Comparison of ENCODE assay signal across 8 cellular contexts in the genomic region with DNA sequence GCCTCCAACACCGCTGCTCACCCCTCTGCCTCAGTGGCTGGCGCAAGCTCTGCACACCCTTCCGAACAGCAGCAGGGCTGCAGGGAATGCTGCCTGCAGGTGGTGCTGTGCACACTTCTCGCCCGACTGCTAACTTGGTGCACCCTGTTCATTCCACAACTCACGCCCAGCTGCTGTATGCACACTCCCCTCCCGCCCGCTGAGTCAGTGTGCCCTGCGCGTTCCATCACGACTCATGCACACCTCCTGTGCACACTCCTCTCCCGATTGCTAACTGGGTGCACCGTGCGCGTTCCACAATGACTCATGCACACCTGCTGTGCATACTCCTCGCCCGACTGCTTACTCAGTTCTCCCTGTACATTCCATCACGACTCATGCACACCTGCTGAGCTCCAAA. TPM values are rescaled to one million over a fixed set of nuclear protein-coding genes. Genes with fewer than 3 reads are reported as not detected.
DNase-seq lines count a peak whose midpoint lies in the region; ATAC-seq, FAIRE-seq and TF ChIP-seq lines count a peak whose summit lies in the region.

No MANE protein-coding gene starts in this region.

- ATAC-seq in HG02798 (IDR thresholded peaks at IDR 0.05; ENCODE audit: poor library complexity, unreplicated experiment) (peak; percentile 82), pancreas (peak in 3 of 4 donors; percentile 46 to 78 (median 51)), GM21619 (IDR thresholded peaks at IDR 0.05; ENCODE audit: unreplicated experiment) (no peak)

- H3K4me3 ChIP-seq in pancreas = no peak overlapping the region

- H3K27ac ChIP-seq in pancreas = no peak overlapping the region

- no peaks in the 10 kb centered on the region for H3K36me3 ChIP-seq in pancreas

- no peak for DNase-seq in GM10266 (ENCODE audit: extremely low spot score)
- DNase-seq in activated T-cell treated with anti-CD3 and anti-CD28 coated beads, Interleukin-2, amount 50 U/mL, for 48 hours = peak; percentile 23 to 30
- no peak for DNase-seq in pancreas
- DNase-seq in SKM-1 treated with dmso at 0.1 percent for 144 hours (lab: John Stamatoyannopoulos, UW; ENCODE audit: unreplicated experiment) = no peak
- DNase-seq in NCI-H128 (lab: John Stamatoyannopoulos, UW; ENCODE audit: unreplicated experiment) = no peak
- no peak for DNase-seq in anterior cingulate cortex (lab: John Stamatoyannopoulos, UW)

- H3K4me1 ChIP-seq in pancreas = no peaks in the 10 kb centered on the region

- FAIRE-seq in pancreas (lab: Jason Lieb, UNC) = no peak

- H3K9me3 ChIP-seq in pancreas = no peaks in the 10 kb centered on the region

- 13 to 25% methylated on average over 18 of the region's 18 CpGs for WGBS in pancreas, 2 donors

- no peaks in the 10 kb centered on the region for H3K27me3 ChIP-seq in pancreas

- intact Hi-C loops in pancreas (cut with DNase I) = no loop called here

- peak; percentile 53 for TF ChIP-seq CTCF in GM10266 (IDR thresholded peaks at IDR 0.05; ENCODE audit: control insufficient read depth, insufficient read depth, low read depth, missing control alignments)
- TF ChIP-seq CTCF in pancreas (IDR thresholded peaks at IDR 0.05) = peak in 1 of 4 donors; percentile 25

RNA-seq across cellular contexts. Expression of a gene that starts 21.5 kb away (rescaled TPM):
- 1 to 10 TPM in 5 of 6 donors, under 1 TPM in 1; 0.34 to 3.7 (median 2.4) TPM for total RNA-seq in pancreas
- polyA plus RNA-seq in pancreas = 10 to 100 TPM; 10.1 to 24.7 TPM

Comparison
In these comparisons a context has a peak if more than half of its experiments do, and no peak if none do; other contexts are left out.
1. DNase-seq: peak in activated T-cell treated with anti-CD3 and anti-CD28 coated beads, Interleukin-2, amount 50 U/mL, for 48 hours (2 of 2); none in GM10266 (single experiment), pancreas (0 of 6), SKM-1 treated with dmso at 0.1 percent for 144 hours (single experiment), NCI-H128 (single experiment) and anterior cingulate cortex (0 of 58).